Comparison of ENCODE assay signal across 21 cellular contexts in the genomic region with DNA sequence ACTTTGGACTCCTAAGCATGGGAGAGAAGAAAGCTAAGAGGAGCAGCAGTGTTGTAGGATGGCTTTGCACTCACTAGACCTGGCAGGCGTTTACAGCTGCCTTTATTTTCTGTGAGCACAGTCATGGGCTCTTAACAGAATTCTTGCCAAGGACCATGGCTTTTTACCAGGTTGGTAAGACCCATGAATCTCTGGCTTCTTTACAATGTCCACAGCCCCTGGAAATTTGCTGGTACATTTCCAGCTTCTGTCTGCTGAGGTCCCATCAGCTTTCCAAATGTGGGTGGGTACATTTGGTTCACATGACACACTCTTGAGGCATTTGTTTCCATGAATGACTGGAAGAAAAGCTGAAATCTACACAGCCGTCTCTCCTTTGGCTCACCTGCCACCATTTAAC.
DNase-seq lines count a peak whose midpoint lies in the region; ATAC-seq, FAIRE-seq and TF ChIP-seq lines count a peak whose summit lies in the region.
"Had no signal": no experiment of that assay in that cellular context is flagged by ENCODE, and none has a peak within 500 bp of the region (broad histone marks: within the 10 kb centered on the region; RNA-seq: fewer than 3 reads in every experiment).

No MANE protein-coding gene starts in this region.

- no peak overlapping the region for H3K4me2 ChIP-seq in astrocyte (ENCODE audit: low read length)

- no peaks in the 10 kb centered on the region for H3K79me2 ChIP-seq in astrocyte (ENCODE audit: insufficient read depth, low read length)

- H3K4me1 ChIP-seq in astrocyte (ENCODE audit: insufficient read depth, low read length) = peaks cover 13% of the 10 kb centered on the region
- no peaks in the 10 kb centered on the region for H3K4me1 ChIP-seq in foreskin keratinocyte
- H3K4me1 ChIP-seq: colonic mucosa, left lung, prostate gland, vagina had no signal

- FAIRE-seq in H54 (lab: Jason Lieb, UNC) (peak; percentile 77), astrocyte (lab: Jason Lieb, UNC) (no peak)

- CTCF ChIA-PET in CD4-positive, alpha-beta T cell (lab: Charles Lee) = no interaction called here

- H3K27ac Mint-ChIP-seq in astrocyte (ENCODE audit: unreplicated experiment) (no peak overlapping the region), immature natural killer cell (no peak overlapping the region)
- no peak overlapping the region for H3K27ac Mint-ChIP-seq in CD4-positive, alpha-beta T cell
- H3K27ac Mint-ChIP-seq: activated naive CD8-positive, alpha-beta T cell treated with anti-CD3 and anti-CD28 coated beads for 36 hours; CD4-positive, CD25-positive, alpha-beta regulatory T cell; IgD-negative memory B cell; WTC11 had no signal

- H2AFZ ChIP-seq in astrocyte (ENCODE audit: low read depth, low read length) = no peak overlapping the region

- H3K4me1 Mint-ChIP-seq in astrocyte (ENCODE audit: low read depth, unreplicated experiment) (peaks cover 13% of the 10 kb centered on the region), immature natural killer cell (no peaks in the 10 kb centered on the region)
- H3K4me1 Mint-ChIP-seq in CD4-positive, alpha-beta T cell (ENCODE audit: low read depth) = no peaks in the 10 kb centered on the region
- H3K4me1 Mint-ChIP-seq: activated naive CD8-positive, alpha-beta T cell treated with anti-CD3 and anti-CD28 coated beads for 36 hours; brain; CD4-positive, CD25-positive, alpha-beta regulatory T cell; IgD-negative memory B cell had no signal

- H3K4me3 ChIP-seq in astrocyte (ENCODE audit: insufficient read depth, low read depth, low read length) = no peak overlapping the region
- H3K4me3 ChIP-seq: colonic mucosa, HAP-1, left lung, prostate gland, vagina had no signal

- POLR2A ChIA-PET in CD4-positive, alpha-beta T cell (lab: Charles Lee) = no interaction called here

- no peaks in the 10 kb centered on the region for H4K20me1 ChIP-seq in astrocyte (ENCODE audit: insufficient read depth, low read length)

- H3K36me3 Mint-ChIP-seq in astrocyte (ENCODE audit: low read depth, unreplicated experiment) (no peaks in the 10 kb centered on the region), immature natural killer cell (no peaks in the 10 kb centered on the region)
- no peaks in the 10 kb centered on the region for H3K36me3 Mint-ChIP-seq in CD4-positive, alpha-beta T cell (ENCODE audit: low read depth)
- H3K36me3 Mint-ChIP-seq: activated naive CD8-positive, alpha-beta T cell treated with anti-CD3 and anti-CD28 coated beads for 36 hours; brain; CD4-positive, CD25-positive, alpha-beta regulatory T cell; IgD-negative memory B cell; WTC11 had no signal

- no peak for TF ChIP-seq CTCF in astrocyte (IDR thresholded peaks at IDR 0.05; ENCODE audit: insufficient read depth, low read depth, low read length)
- no peak for TF ChIP-seq CTCF in foreskin keratinocyte (conservative IDR thresholded peaks at IDR 0.05)
- no peak for TF ChIP-seq CTCF in CD4-positive, alpha-beta T cell (IDR thresholded peaks at IDR 0.05)

- H3K27ac ChIP-seq in astrocyte (ENCODE audit: low read depth, low read length) (no peak overlapping the region), foreskin keratinocyte (no peak overlapping the region)
- no peak overlapping the region for H3K27ac ChIP-seq in CD4-positive, alpha-beta T cell (ENCODE audit: low read depth, low read length)
- H3K27ac ChIP-seq: colonic mucosa, left lung, prostate gland, vagina had no signal

- H3K9ac ChIP-seq in astrocyte (ENCODE audit: low read length) = no peak overlapping the region

- H3K27me3 ChIP-seq in astrocyte (ENCODE audit: insufficient read depth, low read length) (no peaks in the 10 kb centered on the region), foreskin keratinocyte (no peaks in the 10 kb centered on the region)
- H3K27me3 ChIP-seq in CD4-positive, alpha-beta T cell (ENCODE audit: control insufficient read depth, insufficient read depth, low read length) = no peaks in the 10 kb centered on the region
- H3K27me3 ChIP-seq: colonic mucosa, left lung, vagina had no signal

- H3K27me3 Mint-ChIP-seq in astrocyte (ENCODE audit: low read depth, unreplicated experiment) (no peaks in the 10 kb centered on the region), immature natural killer cell (ENCODE audit: low read depth in 3 of 3) (peaks cover 0 to 1% (median 0%) of the 10 kb centered on the region in 3 donors)
- no peaks in the 10 kb centered on the region for H3K27me3 Mint-ChIP-seq in CD4-positive, alpha-beta T cell
- H3K27me3 Mint-ChIP-seq: brain; CD4-positive, CD25-positive, alpha-beta regulatory T cell; IgD-negative memory B cell had no signal

- no peak for TF ChIP-seq POLR2A in H54 (IDR thresholded peaks at IDR 0.05; ENCODE audit: low read depth, low read length)

- H3K4me3 Mint-ChIP-seq in astrocyte (ENCODE audit: unreplicated experiment) (no peak overlapping the region), immature natural killer cell (no peak overlapping the region)
- no peak overlapping the region for H3K4me3 Mint-ChIP-seq in CD4-positive, alpha-beta T cell
- H3K4me3 Mint-ChIP-seq: activated naive CD8-positive, alpha-beta T cell treated with anti-CD3 and anti-CD28 coated beads for 36 hours; brain; CD4-positive, CD25-positive, alpha-beta regulatory T cell; IgD-negative memory B cell; WTC11 had no signal

- no peak for DNase-seq in H54 (ENCODE audit: insufficient read length, low spot score)
- peak; percentile 33 for DNase-seq in astrocyte (ENCODE audit: low read depth)
- DNase-seq in foreskin keratinocyte = peak in 1 of 2 donors; percentile 35
- DNase-seq in stromal cell of bone marrow (ENCODE audit: low read depth) = peak; percentile 45
- DNase-seq in GOT3 (lab: John Stamatoyannopoulos, UW) = no peak
- DNase-seq in CD4-positive, alpha-beta T cell = no peak
- no peak for DNase-seq in immature natural killer cell
- DNase-seq: activated naive CD8-positive, alpha-beta T cell treated with anti-CD3 and anti-CD28 coated beads for 36 hours; CD4-positive, CD25-positive, alpha-beta regulatory T cell; colonic mucosa; DMS153; left lung; NCI-H1417 treated with DMSO at 0.1 percent for 48 hours; NCI-H524 treated with DMSO at 0.1 percent for 48 hours; stimulated activated CD4-positive, alpha-beta T cell treated with anti-CD3 and anti-CD28 coated beads, Interleukin-1b, Interleukin-23, amount 100 ng/mL, for 48 hours had no signal

- intact Hi-C loops in CD4-positive, alpha-beta T cell (cut with DNase I, micrococcal nuclease) = no loop called here

- H3K9me3 ChIP-seq in astrocyte (ENCODE audit: insufficient read depth, low read depth, low read length) = no peaks in the 10 kb centered on the region
- H3K9me3 ChIP-seq in CD4-positive, alpha-beta T cell (ENCODE audit: control insufficient read depth, low read length) = no peaks in the 10 kb centered on the region
- H3K9me3 ChIP-seq: colonic mucosa, HAP-1, left lung, prostate gland, vagina had no signal

- H3K9me3 Mint-ChIP-seq in astrocyte (ENCODE audit: unreplicated experiment) = no peaks in the 10 kb centered on the region
- H3K9me3 Mint-ChIP-seq in CD4-positive, alpha-beta T cell = no peaks in the 10 kb centered on the region
- H3K9me3 Mint-ChIP-seq in immature natural killer cell = no peaks in the 10 kb centered on the region
- H3K9me3 Mint-ChIP-seq: activated naive CD8-positive, alpha-beta T cell treated with anti-CD3 and anti-CD28 coated beads for 36 hours; brain; CD4-positive, CD25-positive, alpha-beta regulatory T cell; WTC11 had no signal

- peak; percentile 57 for ATAC-seq in foreskin keratinocyte
- no peak for ATAC-seq in CD4-positive, alpha-beta T cell (ENCODE audit: poor library complexity)
- ATAC-seq: left lung, WTC11 had no signal

- no peaks in the 10 kb centered on the region for H3K36me3 ChIP-seq in astrocyte (ENCODE audit: insufficient read depth, low read length)
- H3K36me3 ChIP-seq: colonic mucosa, HAP-1, left lung, prostate gland, vagina had no signal

Comparison
In these comparisons a context has a peak if more than half of its experiments do, and no peak if none do; other contexts are left out.
1. DNase-seq: peak in astrocyte (single experiment) and stromal cell of bone marrow (single experiment); none in H54 (single experiment), GOT3 (single experiment), CD4-positive, alpha-beta T cell (0 of 10) and immature natural killer cell (0 of 3).